In genomic region chr7:44044315-44045225, GRCh38 we compare ENCODE assay signal across 1 cellular context.
TF ChIP-seq lines count a peak whose summit lies in the region.

TSS of gene DBNL (plus strand) at chr7:44044702. CDS start at chr7:44044738, 36 bp downstream.

TF ChIP-seq in WTC11, 78 proteins besides CTCF, POLR2A, EP300 and RAD21 (continued from another document):
- peak; percentile 65; the same call in 1 of the 2 replicates for TF ChIP-seq ARID4B (CRISPR knock-in tag; IDR thresholded peaks at IDR 0.05; ENCODE audit: borderline replicate concordance)
- no peak for TF ChIP-seq ELF4 (CRISPR knock-in tag; IDR thresholded peaks at IDR 0.05; ENCODE audit: low read depth)
- TF ChIP-seq MXD4 (CRISPR knock-in tag; IDR thresholded peaks at IDR 0.05; ENCODE audit: borderline replicate concordance), result no peak
- no peak for TF ChIP-seq CREM (CRISPR knock-in tag; IDR thresholded peaks at IDR 0.05)
- TF ChIP-seq ZNF232 (CRISPR knock-in tag; IDR thresholded peaks at IDR 0.05), result no peak
- TF ChIP-seq, protein P1, sequence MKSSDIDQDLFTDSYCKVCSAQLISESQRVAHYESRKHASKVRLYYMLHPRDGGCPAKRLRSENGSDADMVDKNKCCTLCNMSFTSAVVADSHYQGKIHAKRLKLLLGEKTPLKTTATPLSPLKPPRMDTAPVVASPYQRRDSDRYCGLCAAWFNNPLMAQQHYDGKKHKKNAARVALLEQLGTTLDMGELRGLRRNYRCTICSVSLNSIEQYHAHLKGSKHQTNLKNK (CRISPR knock-in tag; IDR thresholded peaks at IDR 0.05), result no peak
- no peak for TF ChIP-seq EMX1 (CRISPR knock-in tag; IDR thresholded peaks at IDR 0.05)
TF ChIP-seq in WTC11: peak in this region for 21.
